ENCODE assay signal across 11 cellular contexts in genomic region chr4:15410750-15411149, GRCh38. TPM values are rescaled to one million over a fixed set of nuclear protein-coding genes. Genes with fewer than 3 reads are reported as not detected.
DNase-seq lines count a peak whose midpoint lies in the region; ATAC-seq and TF ChIP-seq lines count a peak whose summit lies in the region.
"Had no signal": no experiment of that assay in that cellular context is flagged by ENCODE, and none has a peak within 500 bp of the region (broad histone marks: within the 10 kb centered on the region; RNA-seq: fewer than 3 reads in every experiment).

No MANE protein-coding gene starts in this region.

- no peak overlapping the region for H2AFZ ChIP-seq in Loucy (ENCODE audit: low read length)
- H2AFZ ChIP-seq: PC-9 had no signal

- no peaks in the 10 kb centered on the region for H3K79me2 ChIP-seq in Loucy (ENCODE audit: insufficient read depth, low read length)

- H3K9me3 Mint-ChIP-seq in activated naive CD8-positive, alpha-beta T cell treated with anti-CD3 and anti-CD28 coated beads, Interleukin-2, amount 10 ng/mL, durations not matched to agents 7 days and 5 days, result peaks cover 2% of the 10 kb centered on the region
- peaks cover 0 to 3% (median 0%) of the 10 kb centered on the region in 9 donors for H3K9me3 Mint-ChIP-seq in naive thymus-derived CD8-positive, alpha-beta T cell

- H4K20me1 ChIP-seq in Loucy (ENCODE audit: insufficient read depth, low read length, poor library complexity, severe bottlenecking), result no peaks in the 10 kb centered on the region

- no peaks in the 10 kb centered on the region for H3K27me3 ChIP-seq in Loucy (ENCODE audit: insufficient read depth, low read length, poor library complexity, severe bottlenecking)

- peak overlapping the region; percentile 37 for H3K4me3 ChIP-seq in Loucy (ENCODE audit: low read length, poor library complexity, severe bottlenecking)
- H3K4me3 ChIP-seq: PC-9 had no signal

- H3K9ac ChIP-seq in Loucy (ENCODE audit: low read depth, low read length, poor library complexity, severe bottlenecking), result peak overlapping the region; percentile 66

- peak; percentile 82 for ATAC-seq in activated naive CD8-positive, alpha-beta T cell treated with anti-CD3 and anti-CD28 coated beads, Interleukin-2, amount 10 ng/mL, durations not matched to agents 7 days and 5 days (ENCODE audit: low read depth)
- ATAC-seq in naive thymus-derived CD8-positive, alpha-beta T cell, result peak; percentile 76 to 77
- ATAC-seq: HCT116 had no signal

- no peaks in the 10 kb centered on the region for H3F3A ChIP-seq in Loucy (ENCODE audit: low read depth)

- peaks cover 9% of the 10 kb centered on the region for H3K4me1 Mint-ChIP-seq in activated naive CD8-positive, alpha-beta T cell treated with anti-CD3 and anti-CD28 coated beads, Interleukin-2, amount 10 ng/mL, durations not matched to agents 7 days and 5 days
- peaks cover 33 to 71% (median 56%) of the 10 kb centered on the region in 4 donors for H3K4me1 Mint-ChIP-seq in naive thymus-derived CD8-positive, alpha-beta T cell

- peaks cover 8% of the 10 kb centered on the region for H3K36me3 Mint-ChIP-seq in activated naive CD8-positive, alpha-beta T cell treated with anti-CD3 and anti-CD28 coated beads, Interleukin-2, amount 10 ng/mL, durations not matched to agents 7 days and 5 days
- H3K36me3 Mint-ChIP-seq in naive thymus-derived CD8-positive, alpha-beta T cell, result no peaks in the 10 kb centered on the region

- no peaks in the 10 kb centered on the region for H3K36me3 ChIP-seq in Loucy (ENCODE audit: insufficient read depth, low read length)

- DNase-seq in SKM-1 treated with dmso at 0.1 percent for 144 hours (lab: John Stamatoyannopoulos, UW; ENCODE audit: unreplicated experiment) (peak; percentile 26), SKM-1 (lab: John Stamatoyannopoulos, UW; ENCODE audit: unreplicated experiment) (no peak), AG08395 (ENCODE audit: low spot score) (no peak), putamen (ENCODE audit: low spot score) (no peak), NCI-H2196 treated with DMSO at 0.1 percent for 48 hours (lab: John Stamatoyannopoulos, UW; ENCODE audit: unreplicated experiment) (no peak)
- DNase-seq in activated naive CD8-positive, alpha-beta T cell treated with anti-CD3 and anti-CD28 coated beads, Interleukin-2, amount 10 ng/mL, durations not matched to agents 7 days and 5 days, result no peak
- peak in 7 of 10 donors; percentile 8 to 51 (median 25) for DNase-seq in naive thymus-derived CD8-positive, alpha-beta T cell
- DNase-seq: 8988T, PC-9 had no signal

- peak overlapping the region; percentile 64 for H3K4me2 ChIP-seq in Loucy (ENCODE audit: low read depth, low read length, poor library complexity, severe bottlenecking)
- H3K4me2 ChIP-seq: PC-9 had no signal

- no peak for TF ChIP-seq CTCF in Loucy (conservative IDR thresholded peaks at IDR 0.05; ENCODE audit: low read length)

- H3K4me3 Mint-ChIP-seq in activated naive CD8-positive, alpha-beta T cell treated with anti-CD3 and anti-CD28 coated beads, Interleukin-2, amount 10 ng/mL, durations not matched to agents 7 days and 5 days, result peak overlapping the region; percentile 50
- peak overlapping the region; percentile 57 to 80 (median 73) for H3K4me3 Mint-ChIP-seq in naive thymus-derived CD8-positive, alpha-beta T cell

- peaks cover 79% of the 10 kb centered on the region for H3K4me1 ChIP-seq in Loucy (ENCODE audit: insufficient read depth, low read length, poor library complexity, severe bottlenecking)

- H3K27me3 Mint-ChIP-seq in activated naive CD8-positive, alpha-beta T cell treated with anti-CD3 and anti-CD28 coated beads, Interleukin-2, amount 10 ng/mL, durations not matched to agents 7 days and 5 days, result no peaks in the 10 kb centered on the region
- H3K27me3 Mint-ChIP-seq in naive thymus-derived CD8-positive, alpha-beta T cell, result no peaks in the 10 kb centered on the region

- no peaks in the 10 kb centered on the region for H3K9me3 ChIP-seq in Loucy (ENCODE audit: insufficient read depth, low read depth, low read length)

- POLR2A ChIA-PET in activated naive CD8-positive, alpha-beta T cell treated with anti-CD3 and anti-CD28 coated beads, Interleukin-2, amount 10 ng/mL, durations not matched to agents 7 days and 5 days (lab: Charles Lee), result no interaction called here
- POLR2A ChIA-PET in naive thymus-derived CD8-positive, alpha-beta T cell (lab: Charles Lee), result interaction anchor here (1.2 kb wide), 1 partner anchor 10 kb away, joined by 5 read pairs; no protein-coding TSS in a partner anchor

- peak overlapping the region; percentile 80 for H3K27ac Mint-ChIP-seq in activated naive CD8-positive, alpha-beta T cell treated with anti-CD3 and anti-CD28 coated beads, Interleukin-2, amount 10 ng/mL, durations not matched to agents 7 days and 5 days
- peak overlapping the region; percentile 57 to 96 (median 90) for H3K27ac Mint-ChIP-seq in naive thymus-derived CD8-positive, alpha-beta T cell

- H3K9me2 ChIP-seq in Loucy (replicated peaks; ENCODE audit: low read depth, low read length), result no peaks in the 10 kb centered on the region

RNA-seq across cellular contexts. Expression of gene C1QTNF7, which starts 17.1 kb away (rescaled TPM):
- not detected for total RNA-seq in activated naive CD8-positive, alpha-beta T cell treated with anti-CD3 and anti-CD28 coated beads, Interleukin-2, amount 10 ng/mL, durations not matched to agents 7 days and 5 days
- total RNA-seq in naive thymus-derived CD8-positive, alpha-beta T cell, result not detected
- polyA plus RNA-seq in naive thymus-derived CD8-positive, alpha-beta T cell, result under 1 TPM in 1 of 3 donors, not detected in 2; 0.07 TPM
- total RNA-seq: PC-9 had no signal

RNA-seq across cellular contexts. Expression of gene CC2D2A, which starts 58.9 kb away (rescaled TPM):
- total RNA-seq in activated naive CD8-positive, alpha-beta T cell treated with anti-CD3 and anti-CD28 coated beads, Interleukin-2, amount 10 ng/mL, durations not matched to agents 7 days and 5 days, result not detected
- not detected for total RNA-seq in naive thymus-derived CD8-positive, alpha-beta T cell
- polyA plus RNA-seq in naive thymus-derived CD8-positive, alpha-beta T cell, result not detected

Comparison
In these comparisons a context has a peak if more than half of its experiments do, and no peak if none do; other contexts are left out.
1. DNase-seq: peak in SKM-1 treated with dmso at 0.1 percent for 144 hours (single experiment) and naive thymus-derived CD8-positive, alpha-beta T cell (7 of 10); none in SKM-1 (single experiment), activated naive CD8-positive, alpha-beta T cell treated with anti-CD3 and anti-CD28 coated beads, Interleukin-2, amount 10 ng/mL, durations not matched to agents 7 days and 5 days (single experiment), AG08395 (single experiment), putamen (single experiment) and NCI-H2196 treated with DMSO at 0.1 percent for 48 hours (single experiment).